Comparison of ENCODE assay signal across 23 cellular contexts in the genomic region with DNA sequence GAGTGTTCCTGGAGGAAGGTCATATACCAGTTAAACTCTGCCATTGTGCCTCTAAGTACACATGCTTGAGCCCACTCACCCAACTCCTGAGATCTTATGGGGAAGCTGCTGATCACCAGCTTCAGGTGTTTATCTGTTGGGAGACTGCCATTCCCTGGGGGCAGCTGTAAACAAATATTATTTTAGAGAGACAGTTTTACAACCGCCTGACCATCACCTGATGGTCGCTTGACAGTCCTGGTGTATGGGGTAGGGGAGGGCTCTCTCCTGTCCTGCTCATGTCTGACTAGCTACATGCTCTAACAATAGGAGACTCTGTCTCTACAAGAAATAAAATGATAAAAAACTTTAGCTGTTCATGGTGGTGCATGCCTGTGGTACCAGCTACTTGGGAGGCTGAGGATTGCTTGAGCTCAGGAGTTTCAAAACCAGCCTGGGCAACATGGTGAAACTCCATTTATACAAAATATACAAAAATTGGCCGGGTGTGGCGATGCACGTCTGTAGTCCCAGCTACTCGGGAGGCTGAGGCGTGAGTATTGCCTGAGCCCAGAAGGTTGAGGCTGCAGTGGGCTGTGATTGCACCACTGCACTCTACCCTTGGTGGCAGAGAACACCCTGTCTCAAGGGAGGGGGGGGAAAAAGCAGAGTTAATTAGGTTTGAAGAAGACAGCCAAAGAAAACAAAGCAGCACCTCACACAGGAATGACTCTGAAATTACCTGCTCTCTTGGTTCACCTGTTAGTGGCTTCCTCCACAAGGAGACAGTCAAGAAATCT.
A peak's percentile ranks its signal among the peaks of the same experiment; 100 is the strongest.
DNase-seq lines count a peak whose midpoint lies in the region; FAIRE-seq and TF ChIP-seq lines count a peak whose summit lies in the region.
"Had no signal": no experiment of that assay in that cellular context is flagged by ENCODE, and none has a peak within 500 bp of the region (broad histone marks: within the 10 kb centered on the region; RNA-seq: fewer than 3 reads in every experiment).

No MANE protein-coding gene starts in this region.

- H2BK120ac ChIP-seq in H1 (replicated peaks; ENCODE audit: low read depth, low read length): no peak overlapping the region

- no peak overlapping the region for H2BK5ac ChIP-seq in H1 (ENCODE audit: low read depth, low read length)

- H3K4me3 Mint-ChIP-seq in CD14-positive monocyte (peak overlapping the region in 1 of 2 donors; percentile 76), progenitor cell of endocrine pancreas (ENCODE audit: low read depth) (no peak overlapping the region)
- H3K4me3 Mint-ChIP-seq: activated B cell treated with CpG ODN at 0.5 μM for 24 hours; activated CD4-positive, alpha-beta memory T cell treated with anti-CD3 and anti-CD28 coated beads, Interleukin-2, amount 10 ng/mL, durations not matched to agents 7 days and 5 days; CD4-positive, CD25-positive, alpha-beta regulatory T cell had no signal

- H3K9me2 ChIP-seq in OCI-LY1 (ENCODE audit: low read depth, low read length): no peaks in the 10 kb centered on the region

- H3K27me3 ChIP-seq in OCI-LY1 (ENCODE audit: insufficient read depth, low read length): no peaks in the 10 kb centered on the region
- no peaks in the 10 kb centered on the region for H3K27me3 ChIP-seq in H1 (replicated peaks in 1 of 4; ENCODE audit: control insufficient read depth in 3 of 4, extremely low read depth in 1 of 4, insufficient read depth in 3 of 4, low read length in 3 of 4)
- H3K27me3 ChIP-seq: ovary, right lobe of liver, uterus had no signal

- H2BK20ac ChIP-seq in H1 (ENCODE audit: low read length): no peak overlapping the region

- H2BK12ac ChIP-seq in H1 (ENCODE audit: low read depth, low read length): no peak overlapping the region

- no peak overlapping the region for H3K9ac ChIP-seq in OCI-LY1 (ENCODE audit: low read length)
- H3K9ac ChIP-seq in H1 (replicated peaks in 1 of 4; ENCODE audit: extremely low read depth in 1 of 4, low read depth in 3 of 4, low read length in 3 of 4): no peak overlapping the region

- H3K4me2 ChIP-seq in OCI-LY1 (ENCODE audit: low read length) (no peak overlapping the region; the same call in 1 of the 2 replicates), H1 (ENCODE audit: insufficient read depth in 1 of 2, low read depth in 2 of 2, low read length in 2 of 2) (no peak overlapping the region)

- H3K18ac ChIP-seq in H1 (ENCODE audit: extremely low read depth, low read length): no peak overlapping the region

- CTCF ChIA-PET in H1 (lab: Charles Lee; ENCODE audit: partially characterized antibody): interaction anchor here (0.9 to 3.0 kb wide), 6 partner anchors 11 to 808 kb away, joined by 3 to 13 read pairs (median 4); no protein-coding TSS in a partner anchor

- POLR2A ChIA-PET in H1 (lab: Charles Lee; ENCODE audit: partially characterized antibody): interaction anchor here (0.6 to 1.2 kb wide), 2 partner anchors 11 to 1023 kb away, joined by 3 read pairs; no protein-coding TSS in a partner anchor

- DNase-seq in CD14-positive monocyte (ENCODE audit: low spot score): no peak
- DNase-seq in H1 (ENCODE audit: low read depth in 1 of 2, low spot score in 2 of 2): no peak
- no peak for DNase-seq in progenitor cell of endocrine pancreas (ENCODE audit: low spot score, unreplicated experiment)
- DNase-seq in GM19239 (ENCODE audit: insufficient read length, low spot score): no peak
- no peak for DNase-seq in stimulated activated CD8-positive, alpha-beta memory T cell treated with anti-CD3 and anti-CD28 coated beads, Interleukin-4, amount 100 ng/mL, for 48 hours
- no peak for DNase-seq in NCI-H187 (lab: John Stamatoyannopoulos, UW)
- no peak for DNase-seq in DMS114 treated with DMSO at 0.1 percent for 48 hours (lab: John Stamatoyannopoulos, UW; ENCODE audit: unreplicated experiment)
- DNase-seq: activated B cell treated with CpG ODN at 0.5 μM for 24 hours; activated CD4-positive, alpha-beta memory T cell treated with anti-CD3 and anti-CD28 coated beads, Interleukin-2, amount 10 ng/mL, durations not matched to agents 7 days and 5 days; activated effector memory CD4-positive, alpha-beta T cell treated with anti-CD3 and anti-CD28 coated beads, Interleukin-2, amount 50 U/mL, for 16 hours; CD4-positive, CD25-positive, alpha-beta regulatory T cell; effector memory CD4-positive, alpha-beta T cell; NCI-H2029; NCI-H2227 treated with DMSO at 0.1 percent for 48 hours; ovary; right lobe of liver; substantia nigra; T-helper 9 cell; uterus had no signal

- H3K27me3 Mint-ChIP-seq in CD14-positive monocyte (ENCODE audit: low read depth in 3 of 3) (peaks cover 1 to 2% (median 2%) of the 10 kb centered on the region in 3 donors), progenitor cell of endocrine pancreas (no peaks in the 10 kb centered on the region)
- H3K27me3 Mint-ChIP-seq: activated B cell treated with CpG ODN at 0.5 μM for 24 hours; activated CD4-positive, alpha-beta memory T cell treated with anti-CD3 and anti-CD28 coated beads, Interleukin-2, amount 10 ng/mL, durations not matched to agents 7 days and 5 days; brain; CD4-positive, CD25-positive, alpha-beta regulatory T cell had no signal

- no peak overlapping the region for H3K23ac ChIP-seq in H1 (ENCODE audit: insufficient read length)

- H3K27ac ChIP-seq in OCI-LY1 (ENCODE audit: low read depth, low read length, poor library complexity, severe bottlenecking) (peak overlapping the region; percentile 44), H1 (ENCODE audit: low read depth, low read length) (no peak overlapping the region)
- H3K27ac ChIP-seq: ovary had no signal

- FAIRE-seq in H1 (lab: Jason Lieb, UNC) (no peak), GM19239 (lab: Jason Lieb, UNC) (no peak)
- FAIRE-seq: keratinocyte had no signal

- TF ChIP-seq CTCF in CD14-positive monocyte (IDR thresholded peaks at IDR 0.05) (no peak), OCI-LY1 (IDR thresholded peaks at IDR 0.05; ENCODE audit: low read length) (no peak), H1 (IDR thresholded peaks at IDR 0.05; ENCODE audit: control extremely low read depth in 1 of 3, insufficient read depth in 1 of 3, low read depth in 1 of 3, low read length in 3 of 3) (no peak), progenitor cell of endocrine pancreas (IDR thresholded peaks at IDR 0.05; ENCODE audit: unreplicated experiment) (no peak)

- H2BK15ac ChIP-seq in H1 (ENCODE audit: low read length): no peak overlapping the region

- no peaks in the 10 kb centered on the region for H3K79me2 ChIP-seq in OCI-LY1 (ENCODE audit: insufficient read depth, low read length)
- H3K79me2 ChIP-seq in H1 (ENCODE audit: control insufficient read depth in 1 of 2, insufficient read depth in 2 of 2, low read length in 2 of 2): no peaks in the 10 kb centered on the region; a peak in 1 of 4 replicates

- no peaks in the 10 kb centered on the region for H3F3A ChIP-seq in OCI-LY1 (ENCODE audit: insufficient read depth, low read length)

- H3K79me1 ChIP-seq in H1 (ENCODE audit: low read depth, low read length): no peaks in the 10 kb centered on the region

- H3K9me3 Mint-ChIP-seq in CD14-positive monocyte (no peaks in the 10 kb centered on the region), progenitor cell of endocrine pancreas (ENCODE audit: low read depth) (peaks cover 5% of the 10 kb centered on the region)
- H3K9me3 Mint-ChIP-seq: activated B cell treated with CpG ODN at 0.5 μM for 24 hours; activated CD4-positive, alpha-beta memory T cell treated with anti-CD3 and anti-CD28 coated beads, Interleukin-2, amount 10 ng/mL, durations not matched to agents 7 days and 5 days had no signal

- H3K23me2 ChIP-seq in H1 (ENCODE audit: low read depth, low read length): no peaks in the 10 kb centered on the region

- no peak for TF ChIP-seq POLR2A in H1 (IDR thresholded peaks at IDR 0.05; ENCODE audit: control extremely low read depth in 1 of 2, low read depth in 2 of 2, low read length in 2 of 2)

- peak overlapping the region; percentile 71 for H4K91ac ChIP-seq in H1 (replicated peaks; ENCODE audit: insufficient read length, low read length)

- H2AK5ac ChIP-seq in H1 (ENCODE audit: low read depth, low read length): no peak overlapping the region

- H3K4me3 ChIP-seq in OCI-LY1 (ENCODE audit: low read depth, low read length, poor library complexity, severe bottlenecking): no peak overlapping the region
- H3K4me3 ChIP-seq in H1 (ENCODE audit: extremely low read depth in 1 of 4, insufficient read depth in 2 of 4, low read depth in 3 of 4, low read length in 4 of 4): no peak overlapping the region
- H3K4me3 ChIP-seq: lung, ovary, right lobe of liver, uterus had no signal

- H3K4ac ChIP-seq in H1 (replicated peaks; ENCODE audit: insufficient read length, low read depth, low read length): peak overlapping the region; percentile 82

- H3K4me1 ChIP-seq in OCI-LY1 (ENCODE audit: insufficient read depth, low read length, severe bottlenecking) (peaks cover 61% of the 10 kb centered on the region), H1 (replicated peaks in 1 of 4; ENCODE audit: control insufficient read depth in 3 of 4, insufficient read depth in 4 of 4, low read length in 3 of 4) (peaks cover 0 to 9% (median 7%) of the 10 kb centered on the region in 4 experiments; a peak in 3 of 7 replicates)

- peaks cover 3 to 20% of the 10 kb centered on the region in 2 donors for H3K36me3 Mint-ChIP-seq in CD14-positive monocyte
- H3K36me3 Mint-ChIP-seq in progenitor cell of endocrine pancreas (ENCODE audit: insufficient read depth): peaks cover 8% of the 10 kb centered on the region
- H3K36me3 Mint-ChIP-seq: CD4-positive, CD25-positive, alpha-beta regulatory T cell had no signal

- intact Hi-C loops in CD14-positive monocyte (cut with micrococcal nuclease): loop anchor here in 1 of 2 donors (5.0 kb wide), 2 partner anchors 56 to 71 kb away; no protein-coding TSS in a partner anchor

- no peaks in the 10 kb centered on the region for H4K20me1 ChIP-seq in OCI-LY1 (ENCODE audit: insufficient read depth, low read length)
- H4K20me1 ChIP-seq in H1 (replicated peaks in 1 of 2; ENCODE audit: control insufficient read depth in 1 of 2, insufficient read depth in 2 of 2, low read length in 2 of 2): no peaks in the 10 kb centered on the region

- H3K27ac Mint-ChIP-seq in CD14-positive monocyte: peak overlapping the region; percentile 98 to 100 (median 99)
- peak overlapping the region; percentile 81 for H3K27ac Mint-ChIP-seq in progenitor cell of endocrine pancreas
- H3K27ac Mint-ChIP-seq: activated B cell treated with CpG ODN at 0.5 μM for 24 hours; activated CD4-positive, alpha-beta memory T cell treated with anti-CD3 and anti-CD28 coated beads, Interleukin-2, amount 10 ng/mL, durations not matched to agents 7 days and 5 days had no signal

- H4K8ac ChIP-seq in H1 (ENCODE audit: extremely low read depth, insufficient read depth, low read length): no peak overlapping the region

- peaks cover 83% of the 10 kb centered on the region for H3K4me1 Mint-ChIP-seq in CD14-positive monocyte
- H3K4me1 Mint-ChIP-seq in progenitor cell of endocrine pancreas (ENCODE audit: low read depth): peaks cover 23% of the 10 kb centered on the region

- H3K56ac ChIP-seq in H1 (replicated peaks; ENCODE audit: insufficient read length, low read depth, low read length): no peak overlapping the region

- no peak for TF ChIP-seq RAD21 in H1 (IDR thresholded peaks at IDR 0.05 in 1 of 2, conservative IDR thresholded peaks at IDR 0.05 in 1 of 2; ENCODE audit: low read depth in 2 of 2, low read length in 2 of 2)

- H4K5ac ChIP-seq in H1 (ENCODE audit: insufficient read length, low read depth, low read length): no peak overlapping the region

- no peaks in the 10 kb centered on the region for H3K9me3 ChIP-seq in OCI-LY1 (ENCODE audit: low read length)
- no peaks in the 10 kb centered on the region for H3K9me3 ChIP-seq in H1 (ENCODE audit: insufficient read depth in 2 of 2, low read depth in 1 of 2, low read length in 1 of 2)
- H3K9me3 ChIP-seq: ovary, right lobe of liver, uterus had no signal

- TF ChIP-seq EP300 in H1 (IDR thresholded peaks at IDR 0.05; ENCODE audit: borderline replicate concordance in 1 of 2, low read depth in 2 of 2, low read length in 2 of 2): no peak

- no peak overlapping the region for H2AFZ ChIP-seq in OCI-LY1 (ENCODE audit: low read length)
- H2AFZ ChIP-seq in H1 (ENCODE audit: low read length): no peak overlapping the region

- H3K14ac ChIP-seq in H1 (ENCODE audit: insufficient read length): no peak overlapping the region

- H3K36me3 ChIP-seq in OCI-LY1 (ENCODE audit: insufficient read depth, low read length) (no peaks in the 10 kb centered on the region), H1 (ENCODE audit: control insufficient read depth in 2 of 4, insufficient read depth in 4 of 4, low read length in 3 of 4) (no peaks in the 10 kb centered on the region)
- H3K36me3 ChIP-seq: ovary, right lobe of liver, uterus had no signal

- 99% methylated on average over 7 of the region's 7 CpGs; no CpG with 5 or more reads in 1 of the 2 experiments for WGBS in H1 (ENCODE audit: extremely low coverage in 1 of 2, insufficient coverage in 1 of 2, insufficient read length in 1 of 2, insufficient replicate concordance in 2 of 2, low coverage in 1 of 2, low lambda C conversion rate in 2 of 2, missing lambda C conversion rate in 1 of 2), 2 experiments
